In the genomic region with DNA sequence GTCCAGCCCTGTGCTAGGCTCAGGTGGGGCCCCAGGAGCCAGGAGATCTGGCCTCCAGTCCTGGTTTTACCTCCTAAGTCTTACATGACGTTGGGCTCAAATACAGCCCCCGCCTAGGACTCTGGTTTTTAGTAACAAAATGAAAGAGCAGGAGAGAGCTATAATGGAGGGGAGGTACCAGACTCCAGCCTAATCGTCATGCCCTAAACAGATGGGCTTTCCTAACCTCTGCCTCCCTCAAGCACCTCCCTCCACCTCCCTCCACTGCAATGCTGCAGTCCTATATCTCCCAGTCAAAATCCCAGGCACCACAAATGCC, we compare ENCODE assay signal across 14 cellular contexts. TPM values are rescaled to one million over a fixed set of nuclear protein-coding genes. Genes with fewer than 3 reads are reported as not detected.
A peak's percentile ranks its signal among the peaks of the same experiment; 100 is the strongest.
DNase-seq lines count a peak whose midpoint lies in the region; ATAC-seq and TF ChIP-seq lines count a peak whose summit lies in the region.
"Had no signal": no experiment of that assay in that cellular context is flagged by ENCODE, and none has a peak within 500 bp of the region (broad histone marks: within the 10 kb centered on the region; RNA-seq: fewer than 3 reads in every experiment).

No MANE protein-coding gene starts in this region.

- no peak overlapping the region for H3K27ac ChIP-seq in HEK293 (ENCODE audit: extremely low read depth, low read depth, low read length)
- H3K27ac ChIP-seq: SJSA1 had no signal

- no peaks in the 10 kb centered on the region for H3K9me3 ChIP-seq in HEK293 (ENCODE audit: control insufficient read depth, insufficient read depth, low read depth, low read length)
- H3K9me3 ChIP-seq: HAP-1, SJSA1 had no signal

- H3K4me1 ChIP-seq in HEK293 (ENCODE audit: control insufficient read depth, insufficient read depth, low read length): no peaks in the 10 kb centered on the region
- H3K4me1 ChIP-seq: HAP-1 had no signal

- H3K27me3 Mint-ChIP-seq in activated CD4-positive, alpha-beta T cell treated with anti-CD3 and anti-CD28 coated beads for 36 hours: no peaks in the 10 kb centered on the region
- H3K27me3 Mint-ChIP-seq in stimulated activated naive B cell treated with anti-CD40 and anti-IgM and Interleukin-4, amounts not matched to agents 10 μg/mL and 1 μg/mL and 100 μg/mL, for 72 hours: peaks cover 12 to 16% of the 10 kb centered on the region in 2 donors
- H3K27me3 Mint-ChIP-seq in CD14-positive monocyte (ENCODE audit: low read depth in 3 of 3): peaks cover 1 to 5% (median 3%) of the 10 kb centered on the region in 3 donors

- H3K4me3 ChIP-seq in HEK293 (ENCODE audit: low read depth, low read length): no peak overlapping the region
- H3K4me3 ChIP-seq: HAP-1, SJSA1 had no signal

- CTCF ChIA-PET in activated CD4-positive, alpha-beta T cell treated with anti-CD3 and anti-CD28 coated beads for 36 hours (lab: Charles Lee): no interaction called here
- CTCF ChIA-PET in HEK293 (lab: Yijun Ruan, JAX): no interaction called here

- POLR2A ChIA-PET in activated CD4-positive, alpha-beta T cell treated with anti-CD3 and anti-CD28 coated beads for 36 hours (lab: Charles Lee): no interaction called here
- POLR2A ChIA-PET in HEK293 (lab: Yijun Ruan, JAX): no interaction called here

- peak; percentile 20 for ATAC-seq in activated CD4-positive, alpha-beta T cell treated with anti-CD3 and anti-CD28 coated beads for 36 hours
- ATAC-seq in stimulated activated naive B cell treated with anti-CD40 and anti-IgM and Interleukin-4, amounts not matched to agents 10 μg/mL and 1 μg/mL and 100 μg/mL, for 72 hours (replicated peaks): no peak
- no peak for ATAC-seq in GM18517 (IDR thresholded peaks at IDR 0.05; ENCODE audit: unreplicated experiment)

- H3K4me1 Mint-ChIP-seq in activated CD4-positive, alpha-beta T cell treated with anti-CD3 and anti-CD28 coated beads for 36 hours: peaks cover 17% of the 10 kb centered on the region
- peaks cover 40 to 45% of the 10 kb centered on the region in 2 donors for H3K4me1 Mint-ChIP-seq in stimulated activated naive B cell treated with anti-CD40 and anti-IgM and Interleukin-4, amounts not matched to agents 10 μg/mL and 1 μg/mL and 100 μg/mL, for 72 hours
- peaks cover 19% of the 10 kb centered on the region for H3K4me1 Mint-ChIP-seq in CD14-positive monocyte

- TF ChIP-seq CTCF in HEK293 (tag by site-specific recombination; IDR thresholded peaks at IDR 0.05): no peak
- TF ChIP-seq CTCF in CD14-positive monocyte (IDR thresholded peaks at IDR 0.05): no peak

- no peak overlapping the region for H3K27ac Mint-ChIP-seq in activated CD4-positive, alpha-beta T cell treated with anti-CD3 and anti-CD28 coated beads for 36 hours
- H3K27ac Mint-ChIP-seq in stimulated activated naive B cell treated with anti-CD40 and anti-IgM and Interleukin-4, amounts not matched to agents 10 μg/mL and 1 μg/mL and 100 μg/mL, for 72 hours: peak overlapping the region; percentile 43
- H3K27ac Mint-ChIP-seq in CD14-positive monocyte: no peak overlapping the region

- peaks cover 0 to 32% of the 10 kb centered on the region in 2 experiments; a peak in 1 of 3 replicates for H3K36me3 ChIP-seq in HEK293 (ENCODE audit: control insufficient read depth in 2 of 2, insufficient read depth in 1 of 2, low read length in 2 of 2)
- H3K36me3 ChIP-seq: HAP-1, SJSA1 had no signal

- no peak for DNase-seq in activated CD4-positive, alpha-beta T cell treated with anti-CD3 and anti-CD28 coated beads for 36 hours
- DNase-seq in activated CD4-positive, alpha-beta T cell treated with anti-CD3 and anti-CD28 coated beads, Interleukin-2, amount 50 U/mL, for 48 hours: no peak
- DNase-seq in NCI-H82 treated with DMSO at 0.1 percent for 48 hours (lab: John Stamatoyannopoulos, UW; ENCODE audit: unreplicated experiment): peak; percentile 46
- no peak for DNase-seq in stimulated activated naive B cell treated with anti-CD40 and anti-IgM and Interleukin-4, amounts not matched to agents 10 μg/mL and 1 μg/mL and 100 μg/mL, for 72 hours
- DNase-seq in CD14-positive monocyte (ENCODE audit: low spot score): no peak
- DNase-seq in medulla oblongata (ENCODE audit: extremely low spot score): no peak
- DNase-seq: C1 segment of cervical spinal cord, KG1, NCI-H1092, SW 1271 had no signal

- H3K9me3 Mint-ChIP-seq in activated CD4-positive, alpha-beta T cell treated with anti-CD3 and anti-CD28 coated beads for 36 hours (ENCODE audit: low read depth): no peaks in the 10 kb centered on the region
- H3K9me3 Mint-ChIP-seq in stimulated activated naive B cell treated with anti-CD40 and anti-IgM and Interleukin-4, amounts not matched to agents 10 μg/mL and 1 μg/mL and 100 μg/mL, for 72 hours: no peaks in the 10 kb centered on the region
- peaks cover 0 to 1% (median 0%) of the 10 kb centered on the region in 7 donors for H3K9me3 Mint-ChIP-seq in CD14-positive monocyte

- intact Hi-C loops in activated CD4-positive, alpha-beta T cell treated with anti-CD3 and anti-CD28 coated beads for 36 hours (cut with DNase I, micrococcal nuclease): no loop called here
- intact Hi-C loops in CD14-positive monocyte (cut with micrococcal nuclease): no loop called here

- no peaks in the 10 kb centered on the region for H3K36me3 Mint-ChIP-seq in activated CD4-positive, alpha-beta T cell treated with anti-CD3 and anti-CD28 coated beads for 36 hours (ENCODE audit: low read depth)
- no peaks in the 10 kb centered on the region for H3K36me3 Mint-ChIP-seq in stimulated activated naive B cell treated with anti-CD40 and anti-IgM and Interleukin-4, amounts not matched to agents 10 μg/mL and 1 μg/mL and 100 μg/mL, for 72 hours
- no peaks in the 10 kb centered on the region for H3K36me3 Mint-ChIP-seq in CD14-positive monocyte

- H3K4me3 Mint-ChIP-seq in activated CD4-positive, alpha-beta T cell treated with anti-CD3 and anti-CD28 coated beads for 36 hours: no peak overlapping the region
- no peak overlapping the region for H3K4me3 Mint-ChIP-seq in stimulated activated naive B cell treated with anti-CD40 and anti-IgM and Interleukin-4, amounts not matched to agents 10 μg/mL and 1 μg/mL and 100 μg/mL, for 72 hours
- no peak overlapping the region for H3K4me3 Mint-ChIP-seq in CD14-positive monocyte

TF ChIP-seq in HEK293, 187 proteins besides CTCF, POLR2A, EP300 and RAD21 (continues in another document):
- TF ChIP-seq ZNF140 (tag by site-specific recombination; IDR thresholded peaks at IDR 0.05): no peak
- TF ChIP-seq PRDM10 (tag by site-specific recombination; IDR thresholded peaks at IDR 0.05): 0 out of 2 replicates have a peak, but pooled peaks have one; percentile 12

RNA-seq across cellular contexts. Expression of gene TTC39A, which starts 28.6 kb away (rescaled TPM):
- total RNA-seq in activated CD4-positive, alpha-beta T cell treated with anti-CD3 and anti-CD28 coated beads for 36 hours: under 1 TPM in 1 of 2 experiments, not detected in 1; 0.11 TPM
- not detected for polyA plus RNA-seq in CD14-positive monocyte
- total RNA-seq: SJSA1 had no signal
